In genomic region chr2:241818943-241819270, GRCh38 we compare ENCODE assay signal across 1 cellular context.
A peak's percentile ranks its signal among the peaks of the same experiment; 100 is the strongest.
TF ChIP-seq lines count a peak whose summit lies in the region.

No MANE protein-coding gene starts in this region.

TF ChIP-seq in WTC11, 78 proteins besides CTCF, POLR2A, EP300 and RAD21:
- TF ChIP-seq GABPB1 (CRISPR knock-in tag; IDR thresholded peaks at IDR 0.05) = peak; percentile 96
- TF ChIP-seq, protein P1, sequence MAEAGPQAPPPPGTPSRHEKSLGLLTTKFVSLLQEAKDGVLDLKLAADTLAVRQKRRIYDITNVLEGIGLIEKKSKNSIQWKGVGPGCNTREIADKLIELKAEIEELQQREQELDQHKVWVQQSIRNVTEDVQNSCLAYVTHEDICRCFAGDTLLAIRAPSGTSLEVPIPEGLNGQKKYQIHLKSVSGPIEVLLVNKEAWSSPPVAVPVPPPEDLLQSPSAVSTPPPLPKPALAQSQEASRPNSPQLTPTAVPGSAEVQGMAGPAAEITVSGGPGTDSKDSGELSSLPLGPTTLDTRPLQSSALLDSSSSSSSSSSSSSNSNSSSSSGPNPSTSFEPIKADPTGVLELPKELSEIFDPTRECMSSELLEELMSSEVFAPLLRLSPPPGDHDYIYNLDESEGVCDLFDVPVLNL (CRISPR knock-in tag; IDR thresholded peaks at IDR 0.05; ENCODE audit: borderline replicate concordance, low read depth) = no peak
